8 cellular contexts compared by ENCODE assay signal in the genomic region with DNA sequence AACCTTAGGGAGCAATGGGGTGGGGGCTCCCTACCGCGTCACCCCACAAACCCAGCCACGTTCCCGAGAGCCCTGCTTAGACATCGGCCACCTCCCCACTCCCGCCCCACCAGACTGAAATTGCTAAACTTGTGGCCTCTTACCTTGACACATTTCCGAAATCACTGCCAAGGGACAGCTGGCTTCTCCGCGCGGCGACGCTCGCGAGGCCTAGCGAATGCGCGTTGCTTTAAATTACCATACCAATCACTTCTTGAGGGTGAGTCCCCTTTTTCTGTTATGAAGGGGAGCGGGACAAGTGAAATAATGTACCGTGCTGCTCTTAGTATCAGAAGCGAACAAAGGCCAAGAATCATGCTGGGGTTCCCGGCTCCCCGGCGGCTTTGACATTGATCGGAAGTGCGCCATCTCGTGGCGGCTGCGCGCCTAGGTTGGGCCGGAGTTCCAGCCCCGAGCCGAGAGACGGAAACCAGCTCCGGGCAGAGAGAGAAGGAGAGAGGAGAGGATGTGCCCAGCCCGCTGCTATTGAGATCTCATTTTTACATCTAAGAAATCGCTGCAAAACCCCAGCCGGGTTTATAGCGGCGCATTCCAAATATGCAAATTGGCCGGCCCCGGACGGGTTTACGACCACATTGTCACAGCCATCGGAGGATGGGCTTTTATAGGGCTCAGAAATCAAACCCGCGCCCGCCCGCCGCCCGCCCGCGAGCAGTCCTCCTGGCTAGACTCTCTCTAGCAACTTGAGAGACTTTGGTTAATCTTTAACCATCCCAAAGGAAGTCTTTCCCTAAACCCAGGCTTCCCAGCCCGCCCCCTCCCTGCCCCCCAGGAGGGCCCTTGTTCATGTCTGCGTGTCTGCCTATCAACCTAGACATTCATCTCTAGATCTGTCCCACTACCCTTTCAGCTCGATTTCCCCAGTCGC. TPM values are rescaled to one million over a fixed set of nuclear protein-coding genes. Genes with fewer than 3 reads are reported as not detected.
A peak's percentile ranks its signal among the peaks of the same experiment; 100 is the strongest.
DNase-seq lines count a peak whose midpoint lies in the region; ATAC-seq and TF ChIP-seq lines count a peak whose summit lies in the region.

No MANE protein-coding gene starts in this region.

- H3K4me1 ChIP-seq in fibroblast of lung (ENCODE audit: control insufficient read depth, extremely low read depth, insufficient read depth, low read length) = no peaks in the 10 kb centered on the region
- no peaks in the 10 kb centered on the region for H3K4me1 ChIP-seq in urinary bladder (ENCODE audit: insufficient read depth)

- peaks cover 5% of the 10 kb centered on the region for H3K36me3 Mint-ChIP-seq in neural crest cell (ENCODE audit: low read depth)

- peak overlapping the region; percentile 6 for H3K4me3 Mint-ChIP-seq in neural crest cell

- peak overlapping the region in 2 of 4 experiments; percentile 22 to 31 for H3K4me3 ChIP-seq in fibroblast of lung (replicated peaks in 1 of 4; ENCODE audit: control extremely low read depth in 1 of 4, insufficient read depth in 1 of 4, low read depth in 3 of 4, low read length in 4 of 4)
- H3K4me3 ChIP-seq in urinary bladder (ENCODE audit: low read depth, low read length) = peak overlapping the region; percentile 47

- ATAC-seq in GM19351 (IDR thresholded peaks at IDR 0.05; ENCODE audit: unreplicated experiment) = no peak

- peak overlapping the region; percentile 39 for H3K4me2 ChIP-seq in fibroblast of lung (ENCODE audit: extremely low read depth, insufficient read depth, low read length)

- H3K9ac ChIP-seq in fibroblast of lung (ENCODE audit: insufficient read depth, low read length) = no peak overlapping the region

- DNase-seq in NCI-H446 treated with DMSO at 0.1 percent for 48 hours (lab: John Stamatoyannopoulos, UW) (peak; percentile 53), fibroblast of lung (ENCODE audit: low read depth in 2 of 2) (peak; percentile 23 to 56), neural crest cell (ENCODE audit: low read depth, low spot score) (peak; percentile 75), NCI-H1436 (lab: John Stamatoyannopoulos, UW) (no peak)
- DNase-seq in activated T-cell treated with anti-CD3 and anti-CD28 coated beads, Interleukin-2, amount 50 U/mL, for 48 hours = peak; percentile 75 to 80

- no peaks in the 10 kb centered on the region for H4K20me1 ChIP-seq in fibroblast of lung (ENCODE audit: control insufficient read depth, extremely low read depth, insufficient read depth, low read length)

- peaks cover 100% of the 10 kb centered on the region for H3K27me3 Mint-ChIP-seq in neural crest cell (ENCODE audit: low read depth)

- WGBS in urinary bladder = 5% methylated on average over 56 of the region's 56 CpGs

- TF ChIP-seq CTCF in GM12873 (IDR thresholded peaks at IDR 0.05; ENCODE audit: insufficient read depth, low read depth, low read length, missing control alignments) (peak; percentile 63), fibroblast of lung (conservative IDR thresholded peaks at IDR 0.05 in 1 of 2, IDR thresholded peaks at IDR 0.05 in 1 of 2; ENCODE audit: low read depth in 1 of 2, low read length in 2 of 2) (peak; percentile 77 to 78), neural crest cell (conservative IDR thresholded peaks at IDR 0.05) (peak; percentile 96)

- no peak overlapping the region for H2AFZ ChIP-seq in fibroblast of lung (ENCODE audit: low read length)

- peaks cover 1% of the 10 kb centered on the region for H3K4me1 Mint-ChIP-seq in neural crest cell

- H3K36me3 ChIP-seq in fibroblast of lung (ENCODE audit: control insufficient read depth, insufficient read depth, low read length) (no peaks in the 10 kb centered on the region), urinary bladder (ENCODE audit: insufficient read depth) (no peaks in the 10 kb centered on the region)

- H3K27me3 ChIP-seq in fibroblast of lung (ENCODE audit: control insufficient read depth, insufficient read depth, low read length) = peaks cover 53% of the 10 kb centered on the region

- no peak overlapping the region for H3K27ac Mint-ChIP-seq in neural crest cell (ENCODE audit: unreplicated experiment)

- no peaks in the 10 kb centered on the region for H3K9me3 Mint-ChIP-seq in neural crest cell

- H3K27ac ChIP-seq in fibroblast of lung (ENCODE audit: insufficient read depth, low read length) = no peak overlapping the region
- peak overlapping the region; percentile 90 for H3K27ac ChIP-seq in urinary bladder (ENCODE audit: low read depth)

- H3K9me3 ChIP-seq in fibroblast of lung (ENCODE audit: control insufficient read depth, insufficient read depth, low read depth, low read length) = no peaks in the 10 kb centered on the region

- no peaks in the 10 kb centered on the region for H3K79me2 ChIP-seq in fibroblast of lung (ENCODE audit: control insufficient read depth, insufficient read depth, low read length)

RNA-seq across cellular contexts. Expression of gene HOXA11, which starts 5.3 kb away (rescaled TPM):
- total RNA-seq in fibroblast of lung (not detected in 2 replicates), neural crest cell (not detected in 2 replicates), urinary bladder (9.3 TPM)
- polyA plus RNA-seq in fibroblast of lung (0.03 and 0.18 TPM in 2 replicates), urinary bladder (39.1 TPM)
- polyA plus RNA-seq in fibroblast of lung (2012) = 0.05 and 0.43 TPM in 2 replicates
- 0.12 TPM in 1 of 2 replicates, not detected in the other for polyA minus RNA-seq in fibroblast of lung (ENCODE audit: low replicate concordance)

RNA-seq across cellular contexts. Expression of gene HOXA10, which starts 5.6 kb away (rescaled TPM):
- total RNA-seq in fibroblast of lung = under 0.01 and 0.17 TPM in 2 replicates
- polyA plus RNA-seq in fibroblast of lung = 0.25 and 1.00 TPM in 2 replicates
- 0.12 and 0.75 TPM in 2 replicates for polyA plus RNA-seq in fibroblast of lung (2012)
- 1.6 TPM in 1 of 2 replicates, not detected in the other for polyA minus RNA-seq in fibroblast of lung (ENCODE audit: low replicate concordance)
- 0.35 TPM in 1 of 2 replicates, not detected in the other for total RNA-seq in neural crest cell
- 23.2 TPM for total RNA-seq in urinary bladder
- 44.9 TPM for polyA plus RNA-seq in urinary bladder

RNA-seq across cellular contexts. Expression of gene HOXA9, which starts 14.4 kb away (rescaled TPM):
- under 0.01 TPM in 1 of 2 replicates, not detected in the other for total RNA-seq in fibroblast of lung
- 0.08 and 0.11 TPM in 2 replicates for polyA plus RNA-seq in fibroblast of lung
- 0.09 TPM in 1 of 2 replicates, not detected in the other for polyA plus RNA-seq in fibroblast of lung (2012)
- not detected in 2 replicates for polyA minus RNA-seq in fibroblast of lung (ENCODE audit: low replicate concordance)
- total RNA-seq in neural crest cell = 9.0 and 10.0 TPM in 2 replicates
- 19.8 TPM for total RNA-seq in urinary bladder
- polyA plus RNA-seq in urinary bladder = 20.5 TPM

RNA-seq across cellular contexts. Expression of gene HOXA13, which starts 20.1 kb away (rescaled TPM):
- not detected in 2 replicates for total RNA-seq in fibroblast of lung
- not detected in 2 replicates for polyA plus RNA-seq in fibroblast of lung
- polyA plus RNA-seq in fibroblast of lung (2012) = not detected in 2 replicates
- not detected in 2 replicates for polyA minus RNA-seq in fibroblast of lung (ENCODE audit: low replicate concordance)
- total RNA-seq in neural crest cell = not detected in 2 replicates
- 43.2 TPM for total RNA-seq in urinary bladder
- 24.4 TPM for polyA plus RNA-seq in urinary bladder

RNA-seq across cellular contexts. Expression of gene HOXA7, which starts 23.3 kb away (rescaled TPM):
- total RNA-seq in fibroblast of lung = 1.0 and 1.2 TPM in 2 replicates
- 5.3 and 5.9 TPM in 2 replicates for polyA plus RNA-seq in fibroblast of lung
- 6.8 and 7.9 TPM in 2 replicates for polyA plus RNA-seq in fibroblast of lung (2012)
- 4.8 and 6.3 TPM in 2 replicates for polyA minus RNA-seq in fibroblast of lung (ENCODE audit: low replicate concordance)
- total RNA-seq in neural crest cell = 7.1 and 8.8 TPM in 2 replicates
- total RNA-seq in urinary bladder = 3.7 TPM
- 14.2 TPM for polyA plus RNA-seq in urinary bladder

Comparison
In these comparisons a context has a peak if more than half of its experiments do, and no peak if none do; other contexts are left out.
1. RNA of gene HOXA11, which starts 5.3 kb away (total RNA-seq): 9.3 TPM in urinary bladder (single experiment); not detected in fibroblast of lung and not detected in neural crest cell; every median in the first group is over 10 times any median in the second.
2. RNA of gene HOXA10, which starts 5.6 kb away (total RNA-seq): 23.2 TPM in urinary bladder (single experiment); 0.35 TPM in neural crest cell and under 0.01 to 0.17 TPM in fibroblast of lung; every median in the first group is over 10 times any median in the second.
3. Peak in every context shown above with its lines, with median percentiles within 50 percentile points of each other: CTCF ChIP-seq.